In genomic region chr14:55373784-55374725, GRCh38 we compare ENCODE assay signal across 9 cellular contexts. TPM values are rescaled to one million over a fixed set of nuclear protein-coding genes. Genes with fewer than 3 reads are reported as not detected.
DNase-seq lines count a peak whose midpoint lies in the region; ATAC-seq and TF ChIP-seq lines count a peak whose summit lies in the region.
"Had no signal": no experiment of that assay in that cellular context is flagged by ENCODE, and none has a peak within 500 bp of the region (broad histone marks: within the 10 kb centered on the region; RNA-seq: fewer than 3 reads in every experiment).

No MANE protein-coding gene starts in this region.

- POLR2A ChIA-PET in naive thymus-derived CD8-positive, alpha-beta T cell (lab: Charles Lee) = no interaction called here

- ATAC-seq in GM18907 (IDR thresholded peaks at IDR 0.05; ENCODE audit: unreplicated experiment) (peak; percentile 51), SK-N-SH treated with all-trans-retinoic acid at 6 μM for 48 hours (no peak)
- ATAC-seq in naive thymus-derived CD8-positive, alpha-beta T cell = peak; percentile 81 to 94

- peak; percentile 30 for DNase-seq in LoVo (ENCODE audit: low spot score)
- DNase-seq in activated naive CD8-positive, alpha-beta T cell treated with anti-CD3 and anti-CD28 coated beads for 36 hours = peak; percentile 38
- peak in 4 of 10 donors; percentile 5 to 56 (median 40) for DNase-seq in naive thymus-derived CD8-positive, alpha-beta T cell
- no peak for DNase-seq in nucleus accumbens (lab: John Stamatoyannopoulos, UW)
- no peak for DNase-seq in dorsolateral prefrontal cortex
- DNase-seq in Peyer's patch = no peak
- DNase-seq: NCI-H446 treated with DMSO at 0.1 percent for 48 hours had no signal

- H3K9me3 ChIP-seq in Peyer's patch = no peaks in the 10 kb centered on the region

- peak overlapping the region; percentile 62 for H3K4me3 Mint-ChIP-seq in activated naive CD8-positive, alpha-beta T cell treated with anti-CD3 and anti-CD28 coated beads for 36 hours
- peak overlapping the region in 9 of 10 donors; percentile 22 to 70 (median 43) for H3K4me3 Mint-ChIP-seq in naive thymus-derived CD8-positive, alpha-beta T cell

- no peak for TF ChIP-seq CTCF in dorsolateral prefrontal cortex (IDR thresholded peaks at IDR 0.05 in 54 of 56, conservative IDR thresholded peaks at IDR 0.05 in 2 of 56; ENCODE audit: low read depth in 1 of 56, partially characterized antibody in 56 of 56)
- TF ChIP-seq CTCF in Peyer's patch (IDR thresholded peaks at IDR 0.05) = no peak

- intact Hi-C loops in dorsolateral prefrontal cortex (cut with DNase I) = no loop called here

- peak overlapping the region; percentile 99 for H3K27ac Mint-ChIP-seq in activated naive CD8-positive, alpha-beta T cell treated with anti-CD3 and anti-CD28 coated beads for 36 hours
- peak overlapping the region; percentile 14 to 85 (median 62) for H3K27ac Mint-ChIP-seq in naive thymus-derived CD8-positive, alpha-beta T cell

- H3K27me3 ChIP-seq in dorsolateral prefrontal cortex (no peaks in the 10 kb centered on the region), Peyer's patch (no peaks in the 10 kb centered on the region)

- H3K27ac ChIP-seq in dorsolateral prefrontal cortex (no peak overlapping the region), Peyer's patch (no peak overlapping the region)

- no peaks in the 10 kb centered on the region for H3K9me3 Mint-ChIP-seq in activated naive CD8-positive, alpha-beta T cell treated with anti-CD3 and anti-CD28 coated beads for 36 hours
- no peaks in the 10 kb centered on the region for H3K9me3 Mint-ChIP-seq in naive thymus-derived CD8-positive, alpha-beta T cell

- peaks cover 53% of the 10 kb centered on the region for H3K36me3 Mint-ChIP-seq in activated naive CD8-positive, alpha-beta T cell treated with anti-CD3 and anti-CD28 coated beads for 36 hours
- peaks cover 9 to 66% (median 37%) of the 10 kb centered on the region in 3 donors for H3K36me3 Mint-ChIP-seq in naive thymus-derived CD8-positive, alpha-beta T cell

- H3K36me3 ChIP-seq in Peyer's patch = peaks cover 0 to 38% (median 0%) of the 10 kb centered on the region in 3 donors

- H3K4me1 Mint-ChIP-seq in activated naive CD8-positive, alpha-beta T cell treated with anti-CD3 and anti-CD28 coated beads for 36 hours = peaks cover 38% of the 10 kb centered on the region
- H3K4me1 Mint-ChIP-seq in naive thymus-derived CD8-positive, alpha-beta T cell = peaks cover 17 to 26% (median 21%) of the 10 kb centered on the region in 4 donors

- TF ChIP-seq POLR2A in Peyer's patch (IDR thresholded peaks at IDR 0.05) = no peak

- H3K27me3 Mint-ChIP-seq in activated naive CD8-positive, alpha-beta T cell treated with anti-CD3 and anti-CD28 coated beads for 36 hours = no peaks in the 10 kb centered on the region
- no peaks in the 10 kb centered on the region for H3K27me3 Mint-ChIP-seq in naive thymus-derived CD8-positive, alpha-beta T cell

- H3K4me1 ChIP-seq in Peyer's patch = no peaks in the 10 kb centered on the region

- H3K4me3 ChIP-seq in dorsolateral prefrontal cortex (no peak overlapping the region), Peyer's patch (no peak overlapping the region)

TF ChIP-seq in SK-N-SH treated with all-trans-retinoic acid at 6 μM for 48 hours, 23 proteins besides CTCF, POLR2A, EP300 and RAD21:
- TF ChIP-seq PPARA (CRISPR knock-in tag; IDR thresholded peaks at IDR 0.05; ENCODE audit: borderline replicate concordance) = no peak
- TF ChIP-seq RARB (CRISPR knock-in tag; IDR thresholded peaks at IDR 0.05) = no peak
- no peak for TF ChIP-seq ZNF8 (CRISPR knock-in tag; IDR thresholded peaks at IDR 0.05)
- TF ChIP-seq TOX (CRISPR knock-in tag; IDR thresholded peaks at IDR 0.05; ENCODE audit: borderline replicate concordance) = no peak
- no peak for TF ChIP-seq OSR1 (CRISPR knock-in tag; IDR thresholded peaks at IDR 0.05)
- no peak for TF ChIP-seq CSRNP3 (CRISPR knock-in tag; IDR thresholded peaks at IDR 0.05)
- no peak for TF ChIP-seq BACH2 (CRISPR knock-in tag; IDR thresholded peaks at IDR 0.05; ENCODE audit: borderline replicate concordance)
- TF ChIP-seq ZNF70 (CRISPR knock-in tag; IDR thresholded peaks at IDR 0.05) = no peak
- no peak for TF ChIP-seq ZFP30 (CRISPR knock-in tag; IDR thresholded peaks at IDR 0.05)
- no peak for TF ChIP-seq POU6F1 (CRISPR knock-in tag; IDR thresholded peaks at IDR 0.05; ENCODE audit: borderline replicate concordance, low read depth)
- no peak for TF ChIP-seq ZC3H10 (CRISPR knock-in tag; IDR thresholded peaks at IDR 0.05)
- no peak for TF ChIP-seq ZFP3 (CRISPR knock-in tag; IDR thresholded peaks at IDR 0.05)
- TF ChIP-seq TCF4 (CRISPR knock-in tag; IDR thresholded peaks at IDR 0.05; ENCODE audit: borderline replicate concordance) = no peak
- no peak for TF ChIP-seq ARNTL (CRISPR knock-in tag; IDR thresholded peaks at IDR 0.05; ENCODE audit: borderline replicate concordance, low read depth)
- TF ChIP-seq CREB5 (CRISPR knock-in tag; IDR thresholded peaks at IDR 0.05; ENCODE audit: low read depth) = no peak

RNA-seq across cellular contexts. Expression of gene ATG14, which starts 37.6 kb away (rescaled TPM):
- 1 to 10 TPM; 5.9 to 6.0 TPM for total RNA-seq in activated naive CD8-positive, alpha-beta T cell treated with anti-CD3 and anti-CD28 coated beads for 36 hours
- total RNA-seq in naive thymus-derived CD8-positive, alpha-beta T cell = 10 to 100 TPM; 15.7 to 17.6 TPM
- 1 to 10 TPM; 5.2 to 6.3 (median 5.3) TPM for polyA plus RNA-seq in naive thymus-derived CD8-positive, alpha-beta T cell
- total RNA-seq in dorsolateral prefrontal cortex (10 to 100 TPM in 115 of 120 experiments, 1 to 10 TPM in 5; 8.6 to 22.0 (median 14.1) TPM), Peyer's patch (10 to 100 TPM; 10.3 to 18.9 (median 13.9) TPM)

Comparison
In these comparisons a context has a peak if more than half of its experiments do, and no peak if none do; other contexts are left out.
1. DNase-seq: peak in LoVo (single experiment) and activated naive CD8-positive, alpha-beta T cell treated with anti-CD3 and anti-CD28 coated beads for 36 hours (single experiment); none in nucleus accumbens (0 of 56), dorsolateral prefrontal cortex (0 of 10) and Peyer's patch (0 of 3).